In genomic region chr7:50595538-50596102, GRCh38 we compare ENCODE assay signal across 9 cellular contexts. TPM values are rescaled to one million over a fixed set of nuclear protein-coding genes. Genes with fewer than 3 reads are reported as not detected.
A peak's percentile ranks its signal among the peaks of the same experiment; 100 is the strongest.
DNase-seq lines count a peak whose midpoint lies in the region; ATAC-seq, FAIRE-seq and TF ChIP-seq lines count a peak whose summit lies in the region.
"Had no signal": no experiment of that assay in that cellular context is flagged by ENCODE, and none has a peak within 500 bp of the region (broad histone marks: within the 10 kb centered on the region; RNA-seq: fewer than 3 reads in every experiment).

No MANE protein-coding gene starts in this region.

- TF ChIP-seq RAD21 in Ishikawa (IDR thresholded peaks at IDR 0.05; ENCODE audit: low read depth): peak; percentile 62

- H3K27ac Mint-ChIP-seq in glutamatergic neuron (ENCODE audit: unreplicated experiment): no peak overlapping the region

- peaks cover 4% of the 10 kb centered on the region for H3K27me3 Mint-ChIP-seq in glutamatergic neuron (ENCODE audit: unreplicated experiment)

- no peak overlapping the region for H3K4me3 ChIP-seq in WERI-Rb-1 (ENCODE audit: low read depth, low read length)

- peak; percentile 46 for ATAC-seq in GM19351 (IDR thresholded peaks at IDR 0.05; ENCODE audit: unreplicated experiment)
- peak; percentile 49 for ATAC-seq in sciatic nerve
- no peak for ATAC-seq in HG02642 (IDR thresholded peaks at IDR 0.05; ENCODE audit: poor library complexity, unreplicated experiment)

- no peak overlapping the region for H3K27ac ChIP-seq in WERI-Rb-1

- no peak for FAIRE-seq in D721Med (lab: Jason Lieb, UNC)

- intact Hi-C loops in sciatic nerve (cut with DNase I): no loop called here

- TF ChIP-seq CTCF in D721Med (IDR thresholded peaks at IDR 0.05; ENCODE audit: insufficient read depth, missing control alignments): peak; percentile 39
- TF ChIP-seq CTCF in WERI-Rb-1 (IDR thresholded peaks at IDR 0.05; ENCODE audit: low read depth, low read length): peak; percentile 76
- no peak for TF ChIP-seq CTCF in glutamatergic neuron (IDR thresholded peaks at IDR 0.05; ENCODE audit: partially characterized antibody, unreplicated experiment)

- H3K9me3 ChIP-seq in WERI-Rb-1 (ENCODE audit: severe bottlenecking): no peaks in the 10 kb centered on the region

- no peaks in the 10 kb centered on the region for H3K36me3 ChIP-seq in WERI-Rb-1

- peaks cover 10% of the 10 kb centered on the region for H3K9me3 Mint-ChIP-seq in glutamatergic neuron (ENCODE audit: unreplicated experiment)
- H3K9me3 Mint-ChIP-seq: T-cell had no signal

- no peak overlapping the region for H3K4me3 Mint-ChIP-seq in glutamatergic neuron (ENCODE audit: unreplicated experiment)
- H3K4me3 Mint-ChIP-seq: T-cell had no signal

- peaks cover 20% of the 10 kb centered on the region for H3K36me3 Mint-ChIP-seq in glutamatergic neuron (ENCODE audit: unreplicated experiment)

- DNase-seq in D721Med (ENCODE audit: insufficient read length, low spot score) (no peak), WERI-Rb-1 (peak; percentile 61), glutamatergic neuron (peak; percentile 36), sciatic nerve (ENCODE audit: low spot score) (no peak), occipital lobe (lab: John Stamatoyannopoulos, UW) (no peak)

- H3K4me1 Mint-ChIP-seq in glutamatergic neuron (ENCODE audit: low read depth, unreplicated experiment): peaks cover 24% of the 10 kb centered on the region

- H3K27me3 ChIP-seq in WERI-Rb-1 (ENCODE audit: insufficient read depth, low read depth, severe bottlenecking): no peaks in the 10 kb centered on the region

- no peak for TF ChIP-seq EP300 in Ishikawa (IDR thresholded peaks at IDR 0.05; ENCODE audit: borderline replicate concordance)

TF ChIP-seq in Ishikawa, 13 proteins besides CTCF, POLR2A, EP300 and RAD21:
- TF ChIP-seq CREB1 (IDR thresholded peaks at IDR 0.05; ENCODE audit: low read depth) (no peak), YY1 (IDR thresholded peaks at IDR 0.05; ENCODE audit: low read depth) (no peak), REST (IDR thresholded peaks at IDR 0.05; ENCODE audit: low read depth) (no peak), MAX (IDR thresholded peaks at IDR 0.05) (no peak), NFIC (IDR thresholded peaks at IDR 0.05) (no peak), EGR1 (IDR thresholded peaks at IDR 0.05) (no peak), TCF12 (IDR thresholded peaks at IDR 0.05; ENCODE audit: low read depth) (no peak), FOXM1 (IDR thresholded peaks at IDR 0.05; ENCODE audit: borderline replicate concordance, low read depth) (no peak), TEAD4 (IDR thresholded peaks at IDR 0.05) (no peak), ZBTB7A (IDR thresholded peaks at IDR 0.05; ENCODE audit: low read depth) (no peak), USF1 (IDR thresholded peaks at IDR 0.05) (no peak), CEBPB (IDR thresholded peaks at IDR 0.05) (no peak), TAF1 (IDR thresholded peaks at IDR 0.05; ENCODE audit: low read depth) (no peak)

RNA-seq across cellular contexts. Expression of gene DDC, which starts 30.4 kb away (rescaled TPM):
- total RNA-seq in glutamatergic neuron (ENCODE audit: unreplicated experiment) (3.8 TPM), sciatic nerve (not detected), occipital lobe (not detected)
- total RNA-seq: T-cell had no signal

Comparison
In these comparisons a context has a peak if more than half of its experiments do, and no peak if none do; other contexts are left out.
1. DNase-seq: peak in WERI-Rb-1 (single experiment) and glutamatergic neuron (single experiment); none in D721Med (single experiment), sciatic nerve (single experiment) and occipital lobe (single experiment).